Comparison of ENCODE assay signal across 8 cellular contexts in the genomic region with DNA sequence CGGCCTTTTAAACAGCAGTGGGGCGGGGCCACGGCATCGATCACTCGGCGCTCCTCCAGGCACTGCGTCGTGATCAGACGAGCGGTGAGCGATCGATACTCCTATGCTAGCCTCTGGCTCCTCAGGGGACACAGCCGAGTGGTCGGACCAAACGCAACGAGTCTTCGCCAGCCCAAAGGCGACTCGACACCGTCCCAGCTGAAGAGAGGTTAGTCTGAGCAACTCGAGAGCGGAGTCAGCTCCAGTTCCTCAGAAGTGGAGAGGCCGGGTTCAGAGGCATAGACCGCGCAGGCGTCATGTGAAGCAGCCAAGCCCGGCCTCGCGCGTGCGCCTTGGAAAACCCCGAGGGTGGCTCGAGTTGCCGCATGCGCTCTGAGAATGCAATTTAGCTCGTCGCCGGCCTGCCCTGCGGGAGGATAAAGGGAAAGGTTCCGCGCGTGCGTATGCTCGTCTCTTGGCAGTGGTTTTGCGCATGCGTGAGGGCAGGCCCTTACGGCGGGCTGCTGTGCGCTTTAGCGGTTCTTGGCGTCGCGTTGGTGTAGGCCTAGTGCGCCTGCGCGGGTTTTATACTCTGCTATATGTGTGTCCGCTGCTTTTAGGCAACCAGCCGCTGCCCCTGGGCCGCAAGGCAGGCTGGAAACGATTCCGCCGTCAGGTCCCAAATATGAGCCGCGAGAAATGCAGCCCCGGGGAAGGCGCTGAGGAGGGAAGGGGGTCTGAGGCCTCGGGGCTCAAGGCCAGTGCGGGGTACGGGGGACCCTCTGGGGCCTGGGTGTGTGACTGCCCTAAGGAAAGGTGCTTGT.
DNase-seq lines count a peak whose midpoint lies in the region; ATAC-seq and TF ChIP-seq lines count a peak whose summit lies in the region.

KDM8 (plus strand) TSS at position 98 of the 803 bp plus-strand sequence. CDS start 6,598 bp downstream, outside the sequence.

- peak within 1 kb of the TSS; percentile 97 for H3K9ac ChIP-seq in OCI-LY3 (ENCODE audit: low read length)

- H3K36me3 ChIP-seq in OCI-LY3 (replicated peaks; ENCODE audit: low read depth, low read length): no peaks in the 10 kb centered on the region

- H4K20me1 ChIP-seq in OCI-LY3 (ENCODE audit: insufficient read depth, low read length): no peaks in the 10 kb centered on the region

- peak; percentile 98 for DNase-seq in D341Med (ENCODE audit: low spot score)
- DNase-seq in HuH-7 (ENCODE audit: low spot score): peak; percentile 96
- peak; percentile 99 for DNase-seq in activated T-cell treated with anti-CD3 and anti-CD28 coated beads for 1 hour (ENCODE audit: low read depth)
- DNase-seq in epidermal melanocyte (ENCODE audit: insufficient read length, low spot score): peak; percentile 94
- DNase-seq in middle frontal gyrus (ENCODE audit: extremely low spot score, low spot score): peak; percentile 100
- peak; percentile 98 to 99 for DNase-seq in stimulated activated CD8-positive, alpha-beta memory T cell treated with anti-CD3 and anti-CD28 coated beads, Interleukin-2, amount 100 ng/mL, for 48 hours (ENCODE audit: low read depth in 2 of 2)

- H3K27me3 ChIP-seq in OCI-LY3 (ENCODE audit: low read depth, low read length): no peaks in the 10 kb centered on the region

- peak; percentile 79 for ATAC-seq in GM21515 (IDR thresholded peaks at IDR 0.05; ENCODE audit: unreplicated experiment)

- H2AFZ ChIP-seq in OCI-LY3 (ENCODE audit: low read depth, low read length): peak within 1 kb of the TSS; percentile 85

- H3K4me2 ChIP-seq in OCI-LY3 (ENCODE audit: low read length): peak within 1 kb of the TSS; percentile 77

- peak within 1 kb of the TSS; percentile 88 for H3K27ac ChIP-seq in OCI-LY3 (ENCODE audit: low read length)

- H3K4me3 ChIP-seq in OCI-LY3 (ENCODE audit: low read length): peak within 1 kb of the TSS; percentile 92

- no peak for TF ChIP-seq CTCF in OCI-LY3 (IDR thresholded peaks at IDR 0.05; ENCODE audit: low read depth, low read length)

- peaks cover 15% of the 10 kb centered on the region for H3K79me2 ChIP-seq in OCI-LY3 (ENCODE audit: low read length)

- peaks cover 31% of the 10 kb centered on the region for H3K4me1 ChIP-seq in OCI-LY3 (ENCODE audit: low read length)

- peaks cover 6% of the 10 kb centered on the region; the same call in 1 of the 2 replicates for H3K9me3 ChIP-seq in OCI-LY3 (ENCODE audit: insufficient read depth, low read length)

Comparison
In these comparisons a context has a peak if more than half of its experiments do, and no peak if none do; other contexts are left out.
1. Peak in every context shown above with its lines: DNase-seq, ATAC-seq, H3K4me3 ChIP-seq and H3K27ac ChIP-seq.